Comparison of ENCODE assay signal across 1 cellular context in genomic region chr19:58181902-58182576, GRCh38.
TF ChIP-seq lines count a peak whose summit lies in the region.

No MANE protein-coding gene starts in this region.

TF ChIP-seq in SK-N-SH, 30 proteins besides CTCF, POLR2A, EP300 and RAD21 (continued from another document):
- TF ChIP-seq, protein P1, sequence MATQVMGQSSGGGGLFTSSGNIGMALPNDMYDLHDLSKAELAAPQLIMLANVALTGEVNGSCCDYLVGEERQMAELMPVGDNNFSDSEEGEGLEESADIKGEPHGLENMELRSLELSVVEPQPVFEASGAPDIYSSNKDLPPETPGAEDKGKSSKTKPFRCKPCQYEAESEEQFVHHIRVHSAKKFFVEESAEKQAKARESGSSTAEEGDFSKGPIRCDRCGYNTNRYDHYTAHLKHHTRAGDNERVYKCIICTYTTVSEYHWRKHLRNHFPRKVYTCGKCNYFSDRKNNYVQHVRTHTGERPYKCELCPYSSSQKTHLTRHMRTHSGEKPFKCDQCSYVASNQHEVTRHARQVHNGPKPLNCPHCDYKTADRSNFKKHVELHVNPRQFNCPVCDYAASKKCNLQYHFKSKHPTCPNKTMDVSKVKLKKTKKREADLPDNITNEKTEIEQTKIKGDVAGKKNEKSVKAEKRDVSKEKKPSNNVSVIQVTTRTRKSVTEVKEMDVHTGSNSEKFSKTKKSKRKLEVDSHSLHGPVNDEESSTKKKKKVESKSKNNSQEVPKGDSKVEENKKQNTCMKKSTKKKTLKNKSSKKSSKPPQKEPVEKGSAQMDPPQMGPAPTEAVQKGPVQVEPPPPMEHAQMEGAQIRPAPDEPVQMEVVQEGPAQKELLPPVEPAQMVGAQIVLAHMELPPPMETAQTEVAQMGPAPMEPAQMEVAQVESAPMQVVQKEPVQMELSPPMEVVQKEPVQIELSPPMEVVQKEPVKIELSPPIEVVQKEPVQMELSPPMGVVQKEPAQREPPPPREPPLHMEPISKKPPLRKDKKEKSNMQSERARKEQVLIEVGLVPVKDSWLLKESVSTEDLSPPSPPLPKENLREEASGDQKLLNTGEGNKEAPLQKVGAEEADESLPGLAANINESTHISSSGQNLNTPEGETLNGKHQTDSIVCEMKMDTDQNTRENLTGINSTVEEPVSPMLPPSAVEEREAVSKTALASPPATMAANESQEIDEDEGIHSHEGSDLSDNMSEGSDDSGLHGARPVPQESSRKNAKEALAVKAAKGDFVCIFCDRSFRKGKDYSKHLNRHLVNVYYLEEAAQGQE (IDR thresholded peaks at IDR 0.05; ENCODE audit: low read depth, low read length) = no peak
- TF ChIP-seq, protein P2, sequence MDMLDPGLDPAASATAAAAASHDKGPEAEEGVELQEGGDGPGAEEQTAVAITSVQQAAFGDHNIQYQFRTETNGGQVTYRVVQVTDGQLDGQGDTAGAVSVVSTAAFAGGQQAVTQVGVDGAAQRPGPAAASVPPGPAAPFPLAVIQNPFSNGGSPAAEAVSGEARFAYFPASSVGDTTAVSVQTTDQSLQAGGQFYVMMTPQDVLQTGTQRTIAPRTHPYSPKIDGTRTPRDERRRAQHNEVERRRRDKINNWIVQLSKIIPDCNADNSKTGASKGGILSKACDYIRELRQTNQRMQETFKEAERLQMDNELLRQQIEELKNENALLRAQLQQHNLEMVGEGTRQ (IDR thresholded peaks at IDR 0.05; ENCODE audit: borderline replicate concordance, low read depth, low read length) = no peak
- TF ChIP-seq MXI1 (IDR thresholded peaks at IDR 0.05; ENCODE audit: low read depth, low read length) (no peak), RFX5 (IDR thresholded peaks at IDR 0.05; ENCODE audit: low read length) (no peak), EZH2phosphoT487 (IDR thresholded peaks at IDR 0.05; ENCODE audit: borderline replicate concordance, low read depth) (no peak), GATA2 (CRISPR knock-in tag; IDR thresholded peaks at IDR 0.05) (no peak), ELF1 (IDR thresholded peaks at IDR 0.05) (no peak), POLR2AphosphoS5 (IDR thresholded peaks at IDR 0.05; ENCODE audit: low read depth, low read length) (no peak), RCOR1 (IDR thresholded peaks at IDR 0.05; ENCODE audit: low read length) (no peak), MEF2A (IDR thresholded peaks at IDR 0.05; ENCODE audit: borderline replicate concordance, low read depth) (no peak)
- TF ChIP-seq, protein P3, sequence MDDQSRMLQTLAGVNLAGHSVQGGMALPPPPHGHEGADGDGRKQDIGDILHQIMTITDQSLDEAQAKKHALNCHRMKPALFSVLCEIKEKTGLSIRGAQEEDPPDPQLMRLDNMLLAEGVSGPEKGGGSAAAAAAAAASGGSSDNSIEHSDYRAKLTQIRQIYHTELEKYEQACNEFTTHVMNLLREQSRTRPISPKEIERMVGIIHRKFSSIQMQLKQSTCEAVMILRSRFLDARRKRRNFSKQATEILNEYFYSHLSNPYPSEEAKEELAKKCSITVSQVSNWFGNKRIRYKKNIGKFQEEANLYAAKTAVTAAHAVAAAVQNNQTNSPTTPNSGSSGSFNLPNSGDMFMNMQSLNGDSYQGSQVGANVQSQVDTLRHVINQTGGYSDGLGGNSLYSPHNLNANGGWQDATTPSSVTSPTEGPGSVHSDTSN (IDR thresholded peaks at IDR 0.05) = no peak
